8 cellular contexts compared by ENCODE assay signal in genomic region chr18:23586249-23587196, GRCh38. TPM values are rescaled to one million over a fixed set of nuclear protein-coding genes. Genes with fewer than 3 reads are reported as not detected.
A peak's percentile ranks its signal among the peaks of the same experiment; 100 is the strongest.
DNase-seq lines count a peak whose midpoint lies in the region; ATAC-seq lines count a peak whose summit lies in the region.

Gene NPC1 (minus strand): TSS chr18:23586506. CDS start chr18:23586343, 163 bp downstream.

- H3K4me3 ChIP-seq in endocrine pancreas (ENCODE audit: control insufficient read depth, insufficient read depth, low read length) (peak within 1 kb of the TSS; percentile 88), mesodermal cell (ENCODE audit: extremely low read depth, insufficient read depth, low read length, poor library complexity, severe bottlenecking) (peak within 1 kb of the TSS; percentile 95)

- no peaks in the 10 kb centered on the region for H3K9me3 Mint-ChIP-seq in activated CD8-positive, alpha-beta memory T cell treated with anti-CD3 and anti-CD28 coated beads, Interleukin-2, amount 10 ng/mL, durations not matched to agents 7 days and 5 days (ENCODE audit: low read depth)

- ATAC-seq in GM21360 (IDR thresholded peaks at IDR 0.05; ENCODE audit: unreplicated experiment) = peak; percentile 93
- ATAC-seq in activated CD8-positive, alpha-beta memory T cell treated with anti-CD3 and anti-CD28 coated beads, Interleukin-2, amount 10 ng/mL, durations not matched to agents 7 days and 5 days = peak; percentile 93

- no peaks in the 10 kb centered on the region for H3K36me3 ChIP-seq in endocrine pancreas (ENCODE audit: control insufficient read depth, insufficient read depth, low read length)
- peaks cover 29% of the 10 kb centered on the region for H3K36me3 ChIP-seq in mesodermal cell (ENCODE audit: control insufficient read depth, insufficient read depth, low read length)

- no peaks in the 10 kb centered on the region for H3K27me3 ChIP-seq in endocrine pancreas (ENCODE audit: control insufficient read depth, insufficient read depth, low read length)

- H3K4me1 Mint-ChIP-seq in activated CD8-positive, alpha-beta memory T cell treated with anti-CD3 and anti-CD28 coated beads, Interleukin-2, amount 10 ng/mL, durations not matched to agents 7 days and 5 days = peaks cover 38% of the 10 kb centered on the region

- H3K9me3 ChIP-seq in endocrine pancreas (ENCODE audit: control insufficient read depth, low read length) (no peaks in the 10 kb centered on the region), mesodermal cell (ENCODE audit: control insufficient read depth, low read length) (no peaks in the 10 kb centered on the region)

- peak within 1 kb of the TSS; percentile 94 for H3K4me3 Mint-ChIP-seq in activated CD8-positive, alpha-beta memory T cell treated with anti-CD3 and anti-CD28 coated beads, Interleukin-2, amount 10 ng/mL, durations not matched to agents 7 days and 5 days

- no peaks in the 10 kb centered on the region for H3K27me3 Mint-ChIP-seq in activated CD8-positive, alpha-beta memory T cell treated with anti-CD3 and anti-CD28 coated beads, Interleukin-2, amount 10 ng/mL, durations not matched to agents 7 days and 5 days

- H3K9ac ChIP-seq in endocrine pancreas (ENCODE audit: control insufficient read depth, insufficient read depth, low read length) = peak within 1 kb of the TSS; percentile 99

- DNase-seq in Caki2 (ENCODE audit: low read depth) = peak; percentile 92
- DNase-seq in HT1080 (ENCODE audit: low read depth) = peak; percentile 96
- DNase-seq in NOMO-1 treated with dmso at 0.1 percent for 144 hours (lab: John Stamatoyannopoulos, UW; ENCODE audit: unreplicated experiment) = peak; percentile 77
- DNase-seq in activated CD8-positive, alpha-beta memory T cell treated with anti-CD3 and anti-CD28 coated beads, Interleukin-2, amount 10 ng/mL, durations not matched to agents 7 days and 5 days = peak; percentile 95
- DNase-seq in stimulated activated CD8-positive, alpha-beta memory T cell treated with anti-CD3 and anti-CD28 coated beads, Interleukin-15, amount 100 ng/mL, for 4 hours (ENCODE audit: low read depth in 2 of 2) = peak; percentile 79 to 89

- in situ Hi-C loops in Caki2 (cut with HindIII; ENCODE audit: low pct_unique_long_range_greater_than_20kb, low sequenced_read_pairs) = no loop called here

- H3K4me1 ChIP-seq in endocrine pancreas (ENCODE audit: control insufficient read depth, insufficient read depth, low read length) = no peaks in the 10 kb centered on the region
- H3K4me1 ChIP-seq in mesodermal cell (ENCODE audit: control insufficient read depth, insufficient read depth, low read length, poor library complexity, severe bottlenecking) = peaks cover 16% of the 10 kb centered on the region

- WGBS in mesodermal cell (ENCODE audit: insufficient coverage in 2 of 2), 2 experiments = 0% methylated on average over 59 to 80 of the region's 95 CpGs

- H3K27ac ChIP-seq in mesodermal cell (ENCODE audit: low read depth, low read length, severe bottlenecking) = peak within 1 kb of the TSS; percentile 100

- CTCF ChIA-PET in activated CD8-positive, alpha-beta memory T cell treated with anti-CD3 and anti-CD28 coated beads, Interleukin-2, amount 10 ng/mL, durations not matched to agents 7 days and 5 days (lab: Charles Lee) = interaction anchor here (0.8 to 10.4 kb wide), 15 partner anchors 11 to 352 kb away, joined by 3 to 86 read pairs (median 5); no protein-coding TSS in a partner anchor

- peak within 1 kb of the TSS; percentile 98 for H3K27ac Mint-ChIP-seq in activated CD8-positive, alpha-beta memory T cell treated with anti-CD3 and anti-CD28 coated beads, Interleukin-2, amount 10 ng/mL, durations not matched to agents 7 days and 5 days

- H3K36me3 Mint-ChIP-seq in activated CD8-positive, alpha-beta memory T cell treated with anti-CD3 and anti-CD28 coated beads, Interleukin-2, amount 10 ng/mL, durations not matched to agents 7 days and 5 days = peaks cover 6% of the 10 kb centered on the region

RNA-seq across cellular contexts. Expression of gene NPC1, which starts in this region (rescaled TPM):
- total RNA-seq in Caki2 (2014; rRNA removed; shearing (Covaris generic); ENCODE audit: low replicate concordance) = 33.6 and 37.9 TPM in 2 replicates
- 103 and 105 TPM in 2 replicates for total RNA-seq in HT1080 (2014; rRNA removed; shearing (Covaris generic))
- polyA plus RNA-seq in HT1080 (2015; cell fraction: cytosol; rRNA removed) = 54.5 and 71.9 TPM in 2 replicates
- 377 and 383 TPM in 2 replicates for polyA plus RNA-seq in HT1080 (2015; cell fraction: nucleus; rRNA removed)
- total RNA-seq in activated CD8-positive, alpha-beta memory T cell treated with anti-CD3 and anti-CD28 coated beads, Interleukin-2, amount 10 ng/mL, durations not matched to agents 7 days and 5 days = 10 to 100 TPM; 36.1 to 37.4 TPM
- polyA plus RNA-seq in mesodermal cell (2013, experiment 1 of 2) = 65.3 TPM
- polyA plus RNA-seq in mesodermal cell (2013, experiment 2 of 2) = 53.8 TPM

Comparison
In these comparisons a context has a peak if more than half of its experiments do, and no peak if none do; other contexts are left out.
1. Peak in every context shown above with its lines: DNase-seq, ATAC-seq, H3K4me3 ChIP-seq and H3K27ac ChIP-seq.